15 cellular contexts compared by ENCODE assay signal in the genomic region with DNA sequence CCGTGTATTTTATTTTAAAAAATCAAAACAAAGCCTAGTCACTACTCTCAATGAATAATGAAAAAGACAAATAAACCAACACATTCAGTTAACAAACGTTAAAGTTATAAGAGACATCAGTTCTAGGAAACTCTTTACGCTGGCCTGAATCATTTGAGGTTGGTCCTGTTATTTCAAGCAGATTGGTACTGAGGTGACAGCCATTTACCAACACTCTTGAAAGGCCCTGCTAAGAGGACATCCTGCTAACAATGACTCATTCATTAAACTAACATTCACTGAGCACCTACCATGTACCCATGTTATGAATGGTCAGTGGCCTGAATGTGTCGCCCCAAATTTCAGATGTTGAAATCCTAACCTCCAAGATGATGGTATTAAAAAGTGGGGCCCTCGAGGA. TPM values are rescaled to one million over a fixed set of nuclear protein-coding genes. Genes with fewer than 3 reads are reported as not detected.
DNase-seq lines count a peak whose midpoint lies in the region; FAIRE-seq lines count a peak whose summit lies in the region.
"Had no signal": no experiment of that assay in that cellular context is flagged by ENCODE, and none has a peak within 500 bp of the region (broad histone marks: within the 10 kb centered on the region; RNA-seq: fewer than 3 reads in every experiment).

No MANE protein-coding gene starts in this region.

- CTCF ChIA-PET in activated CD4-positive, alpha-beta memory T cell treated with anti-CD3 and anti-CD28 coated beads, Interleukin-2, amount 10 ng/mL, durations not matched to agents 7 days and 5 days (lab: Charles Lee), result no interaction called here
- CTCF ChIA-PET in activated naive CD4-positive, alpha-beta T cell treated with anti-CD3 and anti-CD28 coated beads for 36 hours (lab: Charles Lee), result no interaction called here

- H3K27me3 Mint-ChIP-seq in activated CD4-positive, alpha-beta memory T cell treated with anti-CD3 and anti-CD28 coated beads, Interleukin-2, amount 10 ng/mL, durations not matched to agents 7 days and 5 days, result no peaks in the 10 kb centered on the region
- H3K27me3 Mint-ChIP-seq in activated naive CD4-positive, alpha-beta T cell treated with anti-CD3 and anti-CD28 coated beads for 36 hours (ENCODE audit: low read depth), result no peaks in the 10 kb centered on the region

- no peak overlapping the region for H3K4me3 Mint-ChIP-seq in activated CD4-positive, alpha-beta memory T cell treated with anti-CD3 and anti-CD28 coated beads, Interleukin-2, amount 10 ng/mL, durations not matched to agents 7 days and 5 days
- H3K4me3 Mint-ChIP-seq in activated naive CD4-positive, alpha-beta T cell treated with anti-CD3 and anti-CD28 coated beads for 36 hours, result no peak overlapping the region
- H3K4me3 Mint-ChIP-seq: CD4-positive, CD25-positive, alpha-beta regulatory T cell had no signal

- intact Hi-C loops in activated naive CD4-positive, alpha-beta T cell treated with anti-CD3 and anti-CD28 coated beads for 36 hours (cut with micrococcal nuclease), result no loop called here

- no peaks in the 10 kb centered on the region for H3K36me3 Mint-ChIP-seq in activated CD4-positive, alpha-beta memory T cell treated with anti-CD3 and anti-CD28 coated beads, Interleukin-2, amount 10 ng/mL, durations not matched to agents 7 days and 5 days (ENCODE audit: low read depth)
- H3K36me3 Mint-ChIP-seq in activated naive CD4-positive, alpha-beta T cell treated with anti-CD3 and anti-CD28 coated beads for 36 hours (ENCODE audit: low read depth), result no peaks in the 10 kb centered on the region
- H3K36me3 Mint-ChIP-seq: CD4-positive, CD25-positive, alpha-beta regulatory T cell had no signal

- DNase-seq in Caki2 (ENCODE audit: low read depth) (peak; percentile 73), RCC 7860 (ENCODE audit: low spot score) (peak; percentile 3), HUDEP-2 (lab: John Stamatoyannopoulos, UW; ENCODE audit: unreplicated experiment in 76 of 76) (no peak), NCI-H2227 treated with DMSO at 0.1 percent for 48 hours (lab: John Stamatoyannopoulos, UW) (no peak)
- no peak for DNase-seq in activated CD4-positive, alpha-beta memory T cell treated with anti-CD3 and anti-CD28 coated beads, Interleukin-2, amount 10 ng/mL, durations not matched to agents 7 days and 5 days
- DNase-seq in activated naive CD4-positive, alpha-beta T cell treated with anti-CD3 and anti-CD28 coated beads for 36 hours, result no peak
- DNase-seq: Calu3; CD4-positive, CD25-positive, alpha-beta regulatory T cell; DMS 273 treated with DMSO at 0.1 percent for 48 hours; DMS79 treated with DMSO at 0.1 percent for 48 hours; EL; GDM1 had no signal

- POLR2A ChIA-PET in activated CD4-positive, alpha-beta memory T cell treated with anti-CD3 and anti-CD28 coated beads, Interleukin-2, amount 10 ng/mL, durations not matched to agents 7 days and 5 days (lab: Charles Lee), result no interaction called here

- in situ Hi-C loops in Caki2 (cut with HindIII; ENCODE audit: low pct_unique_long_range_greater_than_20kb, low sequenced_read_pairs), result no loop called here

- FAIRE-seq in RCC 7860 (lab: Jason Lieb, UNC) (peak; percentile 54), islet of Langerhans (lab: Jason Lieb, UNC) (peak; percentile 61)
- FAIRE-seq: H1, K562 had no signal

- no peaks in the 10 kb centered on the region for H3K9me3 Mint-ChIP-seq in activated CD4-positive, alpha-beta memory T cell treated with anti-CD3 and anti-CD28 coated beads, Interleukin-2, amount 10 ng/mL, durations not matched to agents 7 days and 5 days
- H3K9me3 Mint-ChIP-seq in activated naive CD4-positive, alpha-beta T cell treated with anti-CD3 and anti-CD28 coated beads for 36 hours, result no peaks in the 10 kb centered on the region

- no peak overlapping the region for H3K27ac Mint-ChIP-seq in activated CD4-positive, alpha-beta memory T cell treated with anti-CD3 and anti-CD28 coated beads, Interleukin-2, amount 10 ng/mL, durations not matched to agents 7 days and 5 days
- no peak overlapping the region for H3K27ac Mint-ChIP-seq in activated naive CD4-positive, alpha-beta T cell treated with anti-CD3 and anti-CD28 coated beads for 36 hours
- H3K27ac Mint-ChIP-seq: CD4-positive, CD25-positive, alpha-beta regulatory T cell had no signal

- peaks cover 8% of the 10 kb centered on the region for H3K4me1 Mint-ChIP-seq in activated CD4-positive, alpha-beta memory T cell treated with anti-CD3 and anti-CD28 coated beads, Interleukin-2, amount 10 ng/mL, durations not matched to agents 7 days and 5 days
- H3K4me1 Mint-ChIP-seq in activated naive CD4-positive, alpha-beta T cell treated with anti-CD3 and anti-CD28 coated beads for 36 hours (ENCODE audit: low read depth), result no peaks in the 10 kb centered on the region
- H3K4me1 Mint-ChIP-seq: CD4-positive, CD25-positive, alpha-beta regulatory T cell had no signal

RNA-seq across cellular contexts. Expression of gene ADGRG2, which starts 57.1 kb away (rescaled TPM):
- total RNA-seq in Caki2 (2014; rRNA removed; shearing (Covaris generic); ENCODE audit: low replicate concordance), result 34.1 and 38.6 TPM in 2 replicates
- not detected for total RNA-seq in activated CD4-positive, alpha-beta memory T cell treated with anti-CD3 and anti-CD28 coated beads, Interleukin-2, amount 10 ng/mL, durations not matched to agents 7 days and 5 days
- total RNA-seq in activated naive CD4-positive, alpha-beta T cell treated with anti-CD3 and anti-CD28 coated beads for 36 hours, result not detected
- total RNA-seq: CD4-positive, CD25-positive, alpha-beta regulatory T cell; K562 had no signal

Comparison
In these comparisons a context has a peak if more than half of its experiments do, and no peak if none do; other contexts are left out.
1. DNase-seq: peak in Caki2 (single experiment) and RCC 7860 (single experiment); none in activated CD4-positive, alpha-beta memory T cell treated with anti-CD3 and anti-CD28 coated beads, Interleukin-2, amount 10 ng/mL, durations not matched to agents 7 days and 5 days (single experiment), HUDEP-2 (0 of 76), NCI-H2227 treated with DMSO at 0.1 percent for 48 hours (single experiment) and activated naive CD4-positive, alpha-beta T cell treated with anti-CD3 and anti-CD28 coated beads for 36 hours (single experiment).
2. RNA of gene ADGRG2, which starts 57.1 kb away (total RNA-seq): 34.1 to 38.6 TPM in Caki2; not detected in activated CD4-positive, alpha-beta memory T cell treated with anti-CD3 and anti-CD28 coated beads, Interleukin-2, amount 10 ng/mL, durations not matched to agents 7 days and 5 days and not detected in activated naive CD4-positive, alpha-beta T cell treated with anti-CD3 and anti-CD28 coated beads for 36 hours; every median in the first group is over 10 times any median in the second.